10 cellular contexts compared by ENCODE assay signal in genomic region chr3:160981217-160981938, GRCh38.
DNase-seq lines count a peak whose midpoint lies in the region; ATAC-seq, FAIRE-seq and TF ChIP-seq lines count a peak whose summit lies in the region.
"Had no signal": no experiment of that assay in that cellular context is flagged by ENCODE, and none has a peak within 500 bp of the region (broad histone marks: within the 10 kb centered on the region; RNA-seq: fewer than 3 reads in every experiment).

No MANE protein-coding gene starts in this region.

- H3K9me3 ChIP-seq in small intestine (ENCODE audit: control insufficient read depth, low read depth), result no peaks in the 10 kb centered on the region

- H3K27ac ChIP-seq in small intestine (ENCODE audit: low read depth in 1 of 2, low read length in 1 of 2), result no peak overlapping the region
- H3K27ac ChIP-seq: SK-N-MC had no signal

- H3K36me3 Mint-ChIP-seq in activated naive CD4-positive, alpha-beta T cell treated with anti-CD3 and anti-CD28 coated beads, Interleukin-2, amount 50 U/mL, for 72 hours, result peaks cover 7 to 10% of the 10 kb centered on the region in 2 donors
- peaks cover 23% of the 10 kb centered on the region for H3K36me3 Mint-ChIP-seq in activated naive CD8-positive, alpha-beta T cell treated with anti-CD3 and anti-CD28 coated beads for 36 hours

- DNase-seq in activated naive CD4-positive, alpha-beta T cell treated with anti-CD3 and anti-CD28 coated beads, Interleukin-2, amount 50 U/mL, for 72 hours (ENCODE audit: low spot score in 2 of 2), result no peak
- no peak for DNase-seq in activated naive CD4-positive, alpha-beta T cell treated with anti-CD3 and anti-CD28 coated beads, Interleukin-2, amount 50 U/mL, for 16 hours
- DNase-seq in activated naive CD8-positive, alpha-beta T cell treated with anti-CD3 and anti-CD28 coated beads for 36 hours, result peak; percentile 45
- DNase-seq in small intestine (peak; percentile 2), NCI-H146 treated with DMSO at 0.1 percent for 48 hours (lab: John Stamatoyannopoulos, UW; ENCODE audit: unreplicated experiment) (no peak), H54 (ENCODE audit: insufficient read length, low spot score) (no peak), HUDEP-2 (lab: John Stamatoyannopoulos, UW; ENCODE audit: unreplicated experiment in 76 of 76) (no peak)

- no peaks in the 10 kb centered on the region for H3K27me3 Mint-ChIP-seq in activated naive CD8-positive, alpha-beta T cell treated with anti-CD3 and anti-CD28 coated beads for 36 hours

- H3K36me3 ChIP-seq in small intestine (ENCODE audit: control insufficient read depth in 2 of 2, insufficient read depth in 2 of 2, low read length in 2 of 2), result no peaks in the 10 kb centered on the region

- H3K4me3 ChIP-seq in small intestine (ENCODE audit: low read depth in 1 of 2, low read length in 2 of 2), result no peak overlapping the region
- H3K4me3 ChIP-seq: SK-N-MC had no signal

- no peak overlapping the region for H3K27ac Mint-ChIP-seq in activated naive CD4-positive, alpha-beta T cell treated with anti-CD3 and anti-CD28 coated beads, Interleukin-2, amount 50 U/mL, for 72 hours
- H3K27ac Mint-ChIP-seq in activated naive CD8-positive, alpha-beta T cell treated with anti-CD3 and anti-CD28 coated beads for 36 hours, result peak overlapping the region; percentile 93

- no peak for FAIRE-seq in small intestine (lab: Jason Lieb, UNC)
- FAIRE-seq in H54 (lab: Jason Lieb, UNC), result no peak

- TF ChIP-seq POLR2A in H54 (IDR thresholded peaks at IDR 0.05; ENCODE audit: low read depth, low read length), result no peak

- H3K9me3 Mint-ChIP-seq in activated naive CD4-positive, alpha-beta T cell treated with anti-CD3 and anti-CD28 coated beads, Interleukin-2, amount 50 U/mL, for 72 hours, result peaks cover 14 to 23% of the 10 kb centered on the region in 2 donors
- peaks cover 33% of the 10 kb centered on the region for H3K9me3 Mint-ChIP-seq in activated naive CD8-positive, alpha-beta T cell treated with anti-CD3 and anti-CD28 coated beads for 36 hours

- peak overlapping the region; percentile 34 for H3K4me3 Mint-ChIP-seq in activated naive CD8-positive, alpha-beta T cell treated with anti-CD3 and anti-CD28 coated beads for 36 hours
- H3K4me3 Mint-ChIP-seq: CD8-positive, alpha-beta memory T cell had no signal

- H3K4me1 Mint-ChIP-seq in activated naive CD8-positive, alpha-beta T cell treated with anti-CD3 and anti-CD28 coated beads for 36 hours, result peaks cover 17% of the 10 kb centered on the region

- peak; percentile 83 to 89 for ATAC-seq in activated naive CD4-positive, alpha-beta T cell treated with anti-CD3 and anti-CD28 coated beads, Interleukin-2, amount 50 U/mL, for 72 hours
- peak; percentile 98 for ATAC-seq in HG03097 (IDR thresholded peaks at IDR 0.05; ENCODE audit: low FRiP score, unreplicated experiment)

- no peaks in the 10 kb centered on the region for H3K4me1 ChIP-seq in small intestine (ENCODE audit: control insufficient read depth in 2 of 2, insufficient read depth in 1 of 2, low read depth in 1 of 2, low read length in 1 of 2)

- H3K27me3 ChIP-seq in small intestine (ENCODE audit: control insufficient read depth in 2 of 2, insufficient read depth in 2 of 2, low read length in 2 of 2), result no peaks in the 10 kb centered on the region

- WGBS in small intestine, 3 donors, result 91 to 98% (median 91%) methylated on average over 3 of the region's 3 CpGs

Comparison
In these comparisons a context has a peak if more than half of its experiments do, and no peak if none do; other contexts are left out.
1. DNase-seq: peak in activated naive CD8-positive, alpha-beta T cell treated with anti-CD3 and anti-CD28 coated beads for 36 hours (single experiment) and small intestine (single experiment); none in activated naive CD4-positive, alpha-beta T cell treated with anti-CD3 and anti-CD28 coated beads, Interleukin-2, amount 50 U/mL, for 72 hours (0 of 2), activated naive CD4-positive, alpha-beta T cell treated with anti-CD3 and anti-CD28 coated beads, Interleukin-2, amount 50 U/mL, for 16 hours (single experiment), NCI-H146 treated with DMSO at 0.1 percent for 48 hours (single experiment), H54 (single experiment) and HUDEP-2 (0 of 76).